ENCODE assay signal across 8 cellular contexts in the genomic region with DNA sequence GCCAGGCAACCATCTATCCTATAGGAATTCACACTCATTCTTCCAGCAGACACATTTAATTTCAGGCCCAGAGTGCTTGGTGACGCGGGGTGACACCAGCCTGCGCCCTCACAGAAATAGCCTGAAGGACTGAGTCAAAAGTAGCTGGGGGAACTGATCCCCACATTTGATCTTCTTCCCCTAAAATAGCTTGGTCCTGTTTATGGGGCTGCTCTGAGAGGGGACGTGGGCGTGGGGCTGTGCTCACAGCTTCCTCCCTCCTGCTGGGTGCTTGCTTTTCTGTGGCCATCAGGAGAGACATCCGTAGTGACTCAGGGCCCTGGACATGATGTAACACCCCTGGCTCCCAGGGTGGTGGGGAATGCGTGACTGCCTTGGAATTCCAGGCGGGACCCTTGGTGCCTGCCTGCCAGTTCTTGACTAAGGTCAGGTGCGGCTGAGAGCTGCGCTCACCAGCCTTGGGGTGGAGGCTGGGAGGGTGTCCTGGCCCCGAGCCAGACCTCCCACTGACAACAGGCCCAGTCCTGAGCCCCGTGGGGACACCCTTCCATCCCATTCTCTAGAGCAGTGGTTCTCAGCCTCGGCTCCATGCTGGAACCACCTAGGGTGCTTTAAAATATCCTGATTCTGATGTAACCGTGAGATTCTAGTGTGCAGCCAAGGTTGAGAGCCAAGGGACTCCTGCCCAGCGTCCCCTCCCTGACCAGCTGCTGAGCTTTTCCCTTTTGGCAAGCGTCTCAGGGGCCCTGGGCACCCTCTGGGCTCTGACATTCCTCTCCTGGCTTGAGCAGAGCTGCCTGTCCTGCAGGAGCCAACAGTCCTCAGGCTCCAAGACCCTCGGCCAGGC. TPM values are rescaled to one million over a fixed set of nuclear protein-coding genes. Genes with fewer than 3 reads are reported as not detected.
DNase-seq lines count a peak whose midpoint lies in the region; ATAC-seq and TF ChIP-seq lines count a peak whose summit lies in the region.

No MANE protein-coding gene starts in this region.

- intact Hi-C loops in body of pancreas (cut with DNase I) (no loop called here), vagina (cut with DNase I) (no loop called here)

- H3K9ac ChIP-seq in HUES48 (ENCODE audit: low read depth, low read length) = no peak overlapping the region

- H3K27ac ChIP-seq in HUES48 (ENCODE audit: low read depth, low read length) (peak overlapping the region; percentile 84), body of pancreas (peak overlapping the region in 2 of 4 donors; percentile 37 to 42), vagina (peak overlapping the region; percentile 38)

- peak; percentile 73 for ATAC-seq in body of pancreas

- H3K27me3 ChIP-seq in HUES48 (ENCODE audit: control insufficient read depth, insufficient read depth, low read length) (no peaks in the 10 kb centered on the region; the same call in 1 of the 2 replicates), body of pancreas (no peaks in the 10 kb centered on the region), vagina (no peaks in the 10 kb centered on the region)

- no peaks in the 10 kb centered on the region for H3K36me3 ChIP-seq in HUES48 (ENCODE audit: control insufficient read depth, insufficient read depth, low read length)
- no peaks in the 10 kb centered on the region for H3K36me3 ChIP-seq in body of pancreas (replicated peaks in 1 of 2; ENCODE audit: insufficient read depth in 1 of 2, low read depth in 2 of 2)
- no peaks in the 10 kb centered on the region for H3K36me3 ChIP-seq in vagina

- peak; percentile 91 for DNase-seq in AG08396 (ENCODE audit: low spot score)
- DNase-seq in body of pancreas = peak; percentile 37 to 73 (median 52)
- peak; percentile 78 for DNase-seq in left kidney (ENCODE audit: low read depth, low spot score)
- DNase-seq in vagina (ENCODE audit: extremely low spot score in 2 of 2) = no peak
- DNase-seq in stimulated activated CD8-positive, alpha-beta memory T cell treated with anti-CD3 and anti-CD28 coated beads, Interleukin-4, amount 100 ng/mL, for 48 hours = no peak
- DNase-seq in NCI-H524 (lab: John Stamatoyannopoulos, UW) = no peak
- no peak for DNase-seq in DMS114 treated with DMSO at 0.1 percent for 48 hours (lab: John Stamatoyannopoulos, UW; ENCODE audit: unreplicated experiment)

- H3K4me3 ChIP-seq in HUES48 (ENCODE audit: low read depth, low read length) = no peak overlapping the region
- H3K4me3 ChIP-seq in body of pancreas = no peak overlapping the region
- no peak overlapping the region for H3K4me3 ChIP-seq in vagina

- H3K4me1 ChIP-seq in HUES48 (ENCODE audit: control insufficient read depth, insufficient read depth, low read length) (peaks cover 21% of the 10 kb centered on the region), body of pancreas (peaks cover 10% of the 10 kb centered on the region), vagina (peaks cover 37% of the 10 kb centered on the region)

- 53 to 67% methylated on average over 11 to 16 of the region's 17 CpGs for WGBS in body of pancreas, 2 donors

- TF ChIP-seq CTCF in body of pancreas (IDR thresholded peaks at IDR 0.05) (no peak), vagina (IDR thresholded peaks at IDR 0.05) (no peak)

- TF ChIP-seq POLR2A in body of pancreas (IDR thresholded peaks at IDR 0.05) = peak in 1 of 3 donors; percentile 9
- TF ChIP-seq POLR2A in vagina (IDR thresholded peaks at IDR 0.05) = no peak

- H3K9me3 ChIP-seq in HUES48 (ENCODE audit: control insufficient read depth, insufficient read depth, low read length) (no peaks in the 10 kb centered on the region), body of pancreas (no peaks in the 10 kb centered on the region), vagina (no peaks in the 10 kb centered on the region)

RNA-seq across cellular contexts. Expression of gene SMAD7, which starts 47.4 kb away (rescaled TPM):
- total RNA-seq in body of pancreas (10 to 100 TPM; 23.3 to 44.5 TPM), vagina (34.1 TPM)

Comparison
In these comparisons a context has a peak if more than half of its experiments do, and no peak if none do; other contexts are left out.
1. DNase-seq: peak in AG08396 (single experiment), body of pancreas (4 of 4) and left kidney (single experiment); none in vagina (0 of 2), stimulated activated CD8-positive, alpha-beta memory T cell treated with anti-CD3 and anti-CD28 coated beads, Interleukin-4, amount 100 ng/mL, for 48 hours (single experiment), NCI-H524 (0 of 2) and DMS114 treated with DMSO at 0.1 percent for 48 hours (single experiment).